ENCODE assay signal across 21 cellular contexts in genomic region chr14:90785876-90786450, GRCh38.
"Had no signal": no experiment of that assay in that cellular context is flagged by ENCODE, and none has a peak within 500 bp of the region (broad histone marks: within the 10 kb centered on the region; RNA-seq: fewer than 3 reads in every experiment).

No MANE protein-coding gene starts in this region.

- H3K27ac Mint-ChIP-seq: activated CD4-positive, alpha-beta T cell treated with anti-CD3 and anti-CD28 coated beads, Interleukin-2, amount 10 ng/mL, durations not matched to agents 7 days and 5 days; activated CD8-positive, alpha-beta memory T cell treated with anti-CD3 and anti-CD28 coated beads, Interleukin-2, amount 10 ng/mL, durations not matched to agents 7 days and 5 days; activated CD8-positive, alpha-beta T cell treated with anti-CD3 and anti-CD28 coated beads for 36 hours; activated naive CD8-positive, alpha-beta T cell; effector memory CD8-positive, alpha-beta T cell; natural killer cell; stimulated activated effector memory CD8-positive, alpha-beta T cell treated with anti-CD3 and anti-CD28 coated beads, Interleukin-12 subunit alpha, Interleukin-12 subunit beta, amount 100 ng/mL, for 72 hours; type B pancreatic cell had no signal

- H3K9me3 ChIP-seq: gastroesophageal sphincter, ovary, psoas muscle, right atrium auricular region, SK-N-SH, stomach had no signal

- H3K36me3 ChIP-seq: ovary had no signal

- ATAC-seq: activated CD8-positive, alpha-beta memory T cell treated with anti-CD3 and anti-CD28 coated beads, Interleukin-2, amount 10 ng/mL, durations not matched to agents 7 days and 5 days; activated CD8-positive, alpha-beta T cell treated with anti-CD3 and anti-CD28 coated beads for 36 hours; effector memory CD8-positive, alpha-beta T cell; natural killer cell; stimulated activated effector memory CD8-positive, alpha-beta T cell treated with anti-CD3 and anti-CD28 coated beads, Interleukin-12 subunit alpha, Interleukin-12 subunit beta, amount 100 ng/mL, for 72 hours had no signal

- DNase-seq: activated CD4-positive, alpha-beta T cell treated with anti-CD3 and anti-CD28 coated beads, Interleukin-2, amount 10 ng/mL, durations not matched to agents 7 days and 5 days; activated CD4-positive, CD25-positive, alpha-beta regulatory T cell treated with anti-CD3 and anti-CD28 coated beads, Interleukin-2, amount 50 U/mL, for 72 hours; activated CD8-positive, alpha-beta memory T cell treated with anti-CD3 and anti-CD28 coated beads, Interleukin-2, amount 10 ng/mL, durations not matched to agents 7 days and 5 days; activated CD8-positive, alpha-beta T cell treated with anti-CD3 and anti-CD28 coated beads for 36 hours; activated T-cell treated with anti-CD3 and anti-CD28 coated beads, Interleukin-2, amount 50 U/mL, for 1 hour; amniotic stem cell; cerebellar nuclear complex; effector memory CD8-positive, alpha-beta T cell; natural killer cell; SHP77 treated with DMSO at 0.1 percent for 48 hours; SK-N-SH; WERI-Rb-1 had no signal

- H3K4me3 Mint-ChIP-seq: activated CD4-positive, alpha-beta T cell treated with anti-CD3 and anti-CD28 coated beads, Interleukin-2, amount 10 ng/mL, durations not matched to agents 7 days and 5 days; activated CD8-positive, alpha-beta memory T cell treated with anti-CD3 and anti-CD28 coated beads, Interleukin-2, amount 10 ng/mL, durations not matched to agents 7 days and 5 days; activated CD8-positive, alpha-beta T cell treated with anti-CD3 and anti-CD28 coated beads for 36 hours; activated naive CD8-positive, alpha-beta T cell; effector memory CD8-positive, alpha-beta T cell; natural killer cell; stimulated activated effector memory CD8-positive, alpha-beta T cell treated with anti-CD3 and anti-CD28 coated beads, Interleukin-12 subunit alpha, Interleukin-12 subunit beta, amount 100 ng/mL, for 72 hours; type B pancreatic cell had no signal

- H3K9me3 Mint-ChIP-seq: activated CD4-positive, alpha-beta T cell treated with anti-CD3 and anti-CD28 coated beads, Interleukin-2, amount 10 ng/mL, durations not matched to agents 7 days and 5 days; activated CD8-positive, alpha-beta T cell treated with anti-CD3 and anti-CD28 coated beads for 36 hours; effector memory CD8-positive, alpha-beta T cell; natural killer cell; stimulated activated effector memory CD8-positive, alpha-beta T cell treated with anti-CD3 and anti-CD28 coated beads, Interleukin-12 subunit alpha, Interleukin-12 subunit beta, amount 100 ng/mL, for 72 hours; type B pancreatic cell had no signal

- H3K4me1 ChIP-seq: gastroesophageal sphincter, psoas muscle, right atrium auricular region, stomach had no signal

- H3K4me1 Mint-ChIP-seq: activated CD4-positive, alpha-beta T cell treated with anti-CD3 and anti-CD28 coated beads, Interleukin-2, amount 10 ng/mL, durations not matched to agents 7 days and 5 days; activated CD8-positive, alpha-beta memory T cell treated with anti-CD3 and anti-CD28 coated beads, Interleukin-2, amount 10 ng/mL, durations not matched to agents 7 days and 5 days; natural killer cell; stimulated activated effector memory CD8-positive, alpha-beta T cell treated with anti-CD3 and anti-CD28 coated beads, Interleukin-12 subunit alpha, Interleukin-12 subunit beta, amount 100 ng/mL, for 72 hours had no signal

- H3K36me3 Mint-ChIP-seq: activated CD8-positive, alpha-beta memory T cell treated with anti-CD3 and anti-CD28 coated beads, Interleukin-2, amount 10 ng/mL, durations not matched to agents 7 days and 5 days; activated naive CD8-positive, alpha-beta T cell; natural killer cell; stimulated activated effector memory CD8-positive, alpha-beta T cell treated with anti-CD3 and anti-CD28 coated beads, Interleukin-12 subunit alpha, Interleukin-12 subunit beta, amount 100 ng/mL, for 72 hours had no signal

- H3K27ac ChIP-seq: gastroesophageal sphincter, ovary, psoas muscle, right atrium auricular region, stomach, WERI-Rb-1 had no signal

- H3K27me3 ChIP-seq: gastroesophageal sphincter, ovary, right atrium auricular region, stomach had no signal

- H3K4me3 ChIP-seq: gastroesophageal sphincter, lung, ovary, psoas muscle, right atrium auricular region, stomach had no signal

- H3K27me3 Mint-ChIP-seq: activated CD4-positive, alpha-beta T cell treated with anti-CD3 and anti-CD28 coated beads, Interleukin-2, amount 10 ng/mL, durations not matched to agents 7 days and 5 days; activated CD8-positive, alpha-beta memory T cell treated with anti-CD3 and anti-CD28 coated beads, Interleukin-2, amount 10 ng/mL, durations not matched to agents 7 days and 5 days; activated CD8-positive, alpha-beta T cell treated with anti-CD3 and anti-CD28 coated beads for 36 hours; activated naive CD8-positive, alpha-beta T cell; effector memory CD8-positive, alpha-beta T cell; type B pancreatic cell had no signal
